ENCODE assay signal across 26 cellular contexts in the genomic region with DNA sequence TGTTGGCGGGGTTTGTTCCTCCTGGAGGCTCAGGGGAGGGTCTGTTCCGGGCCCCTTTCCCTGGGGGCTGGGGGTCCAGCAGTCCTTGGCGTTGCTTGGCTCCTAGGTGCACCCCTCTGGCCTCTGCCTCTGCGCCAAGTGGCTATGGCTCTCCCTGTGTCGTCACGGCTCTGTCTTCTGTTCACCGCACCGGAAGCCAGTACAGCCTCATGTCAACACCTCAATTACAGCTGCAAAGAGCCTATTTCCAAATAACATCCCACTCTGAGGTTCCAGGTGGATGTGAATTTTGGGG.
"Had no signal": no experiment of that assay in that cellular context is flagged by ENCODE, and none has a peak within 500 bp of the region (broad histone marks: within the 10 kb centered on the region; RNA-seq: fewer than 3 reads in every experiment).

No MANE protein-coding gene starts in this region.

- H3K9me3 ChIP-seq: adrenal gland, body of pancreas, colonic mucosa, gastrocnemius medialis had no signal

- DNase-seq: activated CD4-positive, alpha-beta memory T cell treated with anti-CD3 and anti-CD28 coated beads for 36 hours; activated CD4-positive, alpha-beta T cell treated with anti-CD3 and anti-CD28 coated beads for 36 hours; activated CD4-positive, alpha-beta T cell treated with anti-CD3 and anti-CD28 coated beads, Interleukin-2, amount 10 ng/mL, durations not matched to agents 24 days and 14 days; activated CD4-positive, CD25-positive, alpha-beta regulatory T cell; activated CD4-positive, CD25-positive, alpha-beta regulatory T cell treated with anti-CD3 and anti-CD28 coated beads, Interleukin-2, amount 50 U/mL, for 72 hours; activated CD8-positive, alpha-beta memory T cell treated with anti-CD3 and anti-CD28 coated beads, Interleukin-2, amount 10 ng/mL, durations not matched to agents 7 days and 5 days; activated CD8-positive, alpha-beta memory T cell treated with anti-CD3 and anti-CD28 coated beads, Interleukin-2, amount 50 U/mL, for 4 hours; activated CD8-positive, alpha-beta T cell treated with anti-CD3 and anti-CD28 coated beads, Interleukin-2, amount 10 ng/mL, durations not matched to agents 7 days and 5 days; activated effector memory CD4-positive, alpha-beta T cell treated with anti-CD3 and anti-CD28 coated beads, Interleukin-2, amount 50 U/mL, for 16 hours; activated naive CD4-positive, alpha-beta T cell treated with anti-CD3 and anti-CD28 coated beads for 36 hours; activated naive CD8-positive, alpha-beta T cell treated with anti-CD3 and anti-CD28 coated beads for 36 hours; activated naive CD8-positive, alpha-beta T cell treated with anti-CD3 and anti-CD28 coated beads, Interleukin-2, amount 50 U/mL, for 24 hours; activated T-cell treated with anti-CD3 and anti-CD28 coated beads, Interleukin-2, amount 50 U/mL, for 1 hour; activated T-cell treated with anti-CD3 and anti-CD28 coated beads, Interleukin-2, amount 50 U/mL, for 48 hours; adrenal gland; amygdala; aorta; body of pancreas; cerebellar nuclear complex; colonic mucosa; dorsolateral prefrontal cortex; effector memory CD4-positive, alpha-beta T cell; endodermal cell; foreskin keratinocyte; gastrocnemius medialis; T-helper 2 cell had no signal

- H3K27ac ChIP-seq: adrenal gland, body of pancreas, colonic mucosa, dorsolateral prefrontal cortex, foreskin keratinocyte, gastrocnemius medialis had no signal

- H3K27me3 ChIP-seq: body of pancreas, colonic mucosa, foreskin keratinocyte had no signal

- H3K4me1 ChIP-seq: adrenal gland, body of pancreas, colonic mucosa, gastrocnemius medialis had no signal

- H3K36me3 ChIP-seq: adrenal gland, colonic mucosa, gastrocnemius medialis had no signal

- H3K4me3 ChIP-seq: adrenal gland, body of pancreas, colonic mucosa, dorsolateral prefrontal cortex, gastrocnemius medialis had no signal
